8 cellular contexts compared by ENCODE assay signal in genomic region chr16:66408181-66409048, GRCh38. TPM values are rescaled to one million over a fixed set of nuclear protein-coding genes. Genes with fewer than 3 reads are reported as not detected.
DNase-seq lines count a peak whose midpoint lies in the region.

No MANE protein-coding gene starts in this region.

- peak; percentile 22 for DNase-seq in SKM-1 treated with dmso at 0.1 percent for 144 hours (lab: John Stamatoyannopoulos, UW; ENCODE audit: unreplicated experiment)
- no peak for DNase-seq in SKM-1 (lab: John Stamatoyannopoulos, UW; ENCODE audit: unreplicated experiment)
- peak; percentile 85 for DNase-seq in RPMI7951 (ENCODE audit: low read depth)
- DNase-seq in central memory CD4-positive, alpha-beta T cell = peak; percentile 52
- DNase-seq in medulla oblongata (ENCODE audit: extremely low spot score) = peak; percentile 49
- DNase-seq in GF-D8 (lab: John Stamatoyannopoulos, UW) = no peak
- DNase-seq in NCI-H2081 (lab: John Stamatoyannopoulos, UW) = no peak
- no peak for DNase-seq in NCI-H1048 (lab: John Stamatoyannopoulos, UW)

RNA-seq across cellular contexts. Expression of gene BEAN1, which starts 18.7 kb away (rescaled TPM):
- 0.72 and 1.7 TPM in 2 replicates for total RNA-seq in RPMI7951 (2014; rRNA removed; shearing (Covaris generic))

RNA-seq across cellular contexts. Expression of gene CDH5, which starts 41.9 kb away (rescaled TPM):
- under 0.01 TPM in 1 of 2 replicates, not detected in the other for total RNA-seq in RPMI7951 (2014; rRNA removed; shearing (Covaris generic))

Comparison
In these comparisons a context has a peak if more than half of its experiments do, and no peak if none do; other contexts are left out.
1. DNase-seq: peak in SKM-1 treated with dmso at 0.1 percent for 144 hours (single experiment), RPMI7951 (single experiment), central memory CD4-positive, alpha-beta T cell (single experiment) and medulla oblongata (single experiment); none in SKM-1 (single experiment), GF-D8 (single experiment), NCI-H2081 (0 of 2) and NCI-H1048 (single experiment).